Comparison of ENCODE assay signal across 1 cellular context in the genomic region with DNA sequence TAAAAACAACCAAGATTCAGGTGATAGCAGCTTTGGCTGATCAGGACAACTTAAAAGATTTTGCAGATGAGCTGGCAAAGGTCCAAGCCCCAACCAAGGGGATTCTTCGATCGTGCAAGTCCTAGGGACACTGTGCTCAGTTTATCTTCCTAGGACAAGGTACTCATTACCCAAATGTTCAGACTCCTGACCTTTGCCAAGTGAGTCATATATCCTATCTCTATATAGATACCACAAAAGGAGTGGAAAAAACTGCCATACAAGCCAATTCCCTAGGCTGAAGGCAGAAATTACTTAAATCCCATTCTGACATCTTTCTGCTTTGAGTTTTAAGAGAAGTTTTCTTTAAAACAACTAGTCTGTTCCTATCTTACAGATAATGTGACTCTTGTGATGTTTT.
TF ChIP-seq lines count a peak whose summit lies in the region.

No MANE protein-coding gene starts in this region.

TF ChIP-seq in HepG2, 621 proteins besides CTCF, POLR2A, EP300 and RAD21 (continued from another document and continues in another):
- no peak for TF ChIP-seq HNRNPLL (IDR thresholded peaks at IDR 0.05; ENCODE audit: low read depth, low read length, poor library complexity, severe bottlenecking)
- TF ChIP-seq ZNF703 (CRISPR knock-in tag; IDR thresholded peaks at IDR 0.05; ENCODE audit: borderline replicate concordance), result no peak
- TF ChIP-seq, protein P1, sequence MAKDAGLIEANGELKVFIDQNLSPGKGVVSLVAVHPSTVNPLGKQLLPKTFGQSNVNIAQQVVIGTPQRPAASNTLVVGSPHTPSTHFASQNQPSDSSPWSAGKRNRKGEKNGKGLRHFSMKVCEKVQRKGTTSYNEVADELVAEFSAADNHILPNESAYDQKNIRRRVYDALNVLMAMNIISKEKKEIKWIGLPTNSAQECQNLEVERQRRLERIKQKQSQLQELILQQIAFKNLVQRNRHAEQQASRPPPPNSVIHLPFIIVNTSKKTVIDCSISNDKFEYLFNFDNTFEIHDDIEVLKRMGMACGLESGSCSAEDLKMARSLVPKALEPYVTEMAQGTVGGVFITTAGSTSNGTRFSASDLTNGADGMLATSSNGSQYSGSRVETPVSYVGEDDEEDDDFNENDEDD (CRISPR knock-in tag; IDR thresholded peaks at IDR 0.05; ENCODE audit: borderline replicate concordance), result no peak
- no peak for TF ChIP-seq SP1 (IDR thresholded peaks at IDR 0.05)
- no peak for TF ChIP-seq SP1 (CRISPR knock-in tag; IDR thresholded peaks at IDR 0.05)
- TF ChIP-seq, protein P2, sequence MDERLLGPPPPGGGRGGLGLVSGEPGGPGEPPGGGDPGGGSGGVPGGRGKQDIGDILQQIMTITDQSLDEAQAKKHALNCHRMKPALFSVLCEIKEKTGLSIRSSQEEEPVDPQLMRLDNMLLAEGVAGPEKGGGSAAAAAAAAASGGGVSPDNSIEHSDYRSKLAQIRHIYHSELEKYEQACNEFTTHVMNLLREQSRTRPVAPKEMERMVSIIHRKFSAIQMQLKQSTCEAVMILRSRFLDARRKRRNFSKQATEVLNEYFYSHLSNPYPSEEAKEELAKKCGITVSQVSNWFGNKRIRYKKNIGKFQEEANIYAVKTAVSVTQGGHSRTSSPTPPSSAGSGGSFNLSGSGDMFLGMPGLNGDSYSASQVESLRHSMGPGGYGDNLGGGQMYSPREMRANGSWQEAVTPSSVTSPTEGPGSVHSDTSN (CRISPR knock-in tag; IDR thresholded peaks at IDR 0.05), result no peak
- TF ChIP-seq, protein P3, sequence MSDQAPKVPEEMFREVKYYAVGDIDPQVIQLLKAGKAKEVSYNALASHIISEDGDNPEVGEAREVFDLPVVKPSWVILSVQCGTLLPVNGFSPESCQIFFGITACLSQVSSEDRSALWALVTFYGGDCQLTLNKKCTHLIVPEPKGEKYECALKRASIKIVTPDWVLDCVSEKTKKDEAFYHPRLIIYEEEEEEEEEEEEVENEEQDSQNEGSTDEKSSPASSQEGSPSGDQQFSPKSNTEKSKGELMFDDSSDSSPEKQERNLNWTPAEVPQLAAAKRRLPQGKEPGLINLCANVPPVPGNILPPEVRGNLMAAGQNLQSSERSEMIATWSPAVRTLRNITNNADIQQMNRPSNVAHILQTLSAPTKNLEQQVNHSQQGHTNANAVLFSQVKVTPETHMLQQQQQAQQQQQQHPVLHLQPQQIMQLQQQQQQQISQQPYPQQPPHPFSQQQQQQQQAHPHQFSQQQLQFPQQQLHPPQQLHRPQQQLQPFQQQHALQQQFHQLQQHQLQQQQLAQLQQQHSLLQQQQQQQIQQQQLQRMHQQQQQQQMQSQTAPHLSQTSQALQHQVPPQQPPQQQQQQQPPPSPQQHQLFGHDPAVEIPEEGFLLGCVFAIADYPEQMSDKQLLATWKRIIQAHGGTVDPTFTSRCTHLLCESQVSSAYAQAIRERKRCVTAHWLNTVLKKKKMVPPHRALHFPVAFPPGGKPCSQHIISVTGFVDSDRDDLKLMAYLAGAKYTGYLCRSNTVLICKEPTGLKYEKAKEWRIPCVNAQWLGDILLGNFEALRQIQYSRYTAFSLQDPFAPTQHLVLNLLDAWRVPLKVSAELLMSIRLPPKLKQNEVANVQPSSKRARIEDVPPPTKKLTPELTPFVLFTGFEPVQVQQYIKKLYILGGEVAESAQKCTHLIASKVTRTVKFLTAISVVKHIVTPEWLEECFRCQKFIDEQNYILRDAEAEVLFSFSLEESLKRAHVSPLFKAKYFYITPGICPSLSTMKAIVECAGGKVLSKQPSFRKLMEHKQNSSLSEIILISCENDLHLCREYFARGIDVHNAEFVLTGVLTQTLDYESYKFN (CRISPR knock-in tag; conservative IDR thresholded peaks at IDR 0.05), result peak; percentile 87
- no peak for TF ChIP-seq ZNF101 (CRISPR knock-in tag; IDR thresholded peaks at IDR 0.05; ENCODE audit: borderline replicate concordance, low read depth)
- TF ChIP-seq TAF15 (IDR thresholded peaks at IDR 0.05; ENCODE audit: low read depth, low read length, poor library complexity, severe bottlenecking), result no peak
- TF ChIP-seq CREB1 (IDR thresholded peaks at IDR 0.05), result no peak
- 0 out of 2 replicates have a peak, but pooled peaks have one; percentile 26 for TF ChIP-seq CREB1 (CRISPR knock-in tag; IDR thresholded peaks at IDR 0.05)
- peak; percentile 77 for TF ChIP-seq MIXL1 (CRISPR knock-in tag; IDR thresholded peaks at IDR 0.05)
- TF ChIP-seq ZNF558 (CRISPR knock-in tag; IDR thresholded peaks at IDR 0.05; ENCODE audit: borderline replicate concordance), result no peak
- TF ChIP-seq KDM4B (CRISPR knock-in tag; IDR thresholded peaks at IDR 0.05), result no peak
- no peak for TF ChIP-seq ZNF326 (CRISPR knock-in tag; IDR thresholded peaks at IDR 0.05; ENCODE audit: borderline replicate concordance)
- TF ChIP-seq ZNF335 (CRISPR knock-in tag; IDR thresholded peaks at IDR 0.05), result no peak
- peak; percentile 74; the same call in 1 of the 2 replicates for TF ChIP-seq NFIC (IDR thresholded peaks at IDR 0.05; ENCODE audit: low read length)
- no peak for TF ChIP-seq ZNF543 (CRISPR knock-in tag; IDR thresholded peaks at IDR 0.05)
- no peak for TF ChIP-seq ZNF264 (CRISPR knock-in tag; IDR thresholded peaks at IDR 0.05)
- no peak for TF ChIP-seq CENPT (CRISPR knock-in tag; IDR thresholded peaks at IDR 0.05; ENCODE audit: low read depth)
- TF ChIP-seq SP5 (CRISPR knock-in tag; IDR thresholded peaks at IDR 0.05; ENCODE audit: borderline replicate concordance, low read depth), result no peak
- peak; percentile 70 for TF ChIP-seq NR2F6 (IDR thresholded peaks at IDR 0.05)
- TF ChIP-seq NR2F6 (CRISPR knock-in tag; IDR thresholded peaks at IDR 0.05), result peak; percentile 77
- TF ChIP-seq MIER3 (CRISPR knock-in tag; IDR thresholded peaks at IDR 0.05; ENCODE audit: borderline replicate concordance), result peak; percentile 37; the same call in 1 of the 2 replicates
- TF ChIP-seq, protein P4, sequence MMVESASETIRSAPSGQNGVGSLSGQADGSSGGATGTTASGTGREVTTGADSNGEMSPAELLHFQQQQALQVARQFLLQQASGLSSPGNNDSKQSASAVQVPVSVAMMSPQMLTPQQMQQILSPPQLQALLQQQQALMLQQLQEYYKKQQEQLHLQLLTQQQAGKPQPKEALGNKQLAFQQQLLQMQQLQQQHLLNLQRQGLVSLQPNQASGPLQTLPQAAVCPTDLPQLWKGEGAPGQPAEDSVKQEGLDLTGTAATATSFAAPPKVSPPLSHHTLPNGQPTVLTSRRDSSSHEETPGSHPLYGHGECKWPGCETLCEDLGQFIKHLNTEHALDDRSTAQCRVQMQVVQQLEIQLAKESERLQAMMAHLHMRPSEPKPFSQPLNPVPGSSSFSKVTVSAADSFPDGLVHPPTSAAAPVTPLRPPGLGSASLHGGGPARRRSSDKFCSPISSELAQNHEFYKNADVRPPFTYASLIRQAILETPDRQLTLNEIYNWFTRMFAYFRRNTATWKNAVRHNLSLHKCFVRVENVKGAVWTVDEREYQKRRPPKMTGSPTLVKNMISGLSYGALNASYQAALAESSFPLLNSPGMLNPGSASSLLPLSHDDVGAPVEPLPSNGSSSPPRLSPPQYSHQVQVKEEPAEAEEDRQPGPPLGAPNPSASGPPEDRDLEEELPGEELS (CRISPR knock-in tag; IDR thresholded peaks at IDR 0.05), result peak; percentile 61
- TF ChIP-seq THYN1 (CRISPR knock-in tag; IDR thresholded peaks at IDR 0.05; ENCODE audit: borderline replicate concordance, low read depth), result no peak
- TF ChIP-seq NR2F1 (CRISPR knock-in tag; IDR thresholded peaks at IDR 0.05), result peak; percentile 22 to 54; a peak in 1 of 4 replicates
- no peak for TF ChIP-seq ZNF850 (CRISPR knock-in tag; conservative IDR thresholded peaks at IDR 0.05)
- TF ChIP-seq HMG20A (CRISPR knock-in tag; IDR thresholded peaks at IDR 0.05; ENCODE audit: borderline replicate concordance), result no peak
- TF ChIP-seq, protein P5, sequence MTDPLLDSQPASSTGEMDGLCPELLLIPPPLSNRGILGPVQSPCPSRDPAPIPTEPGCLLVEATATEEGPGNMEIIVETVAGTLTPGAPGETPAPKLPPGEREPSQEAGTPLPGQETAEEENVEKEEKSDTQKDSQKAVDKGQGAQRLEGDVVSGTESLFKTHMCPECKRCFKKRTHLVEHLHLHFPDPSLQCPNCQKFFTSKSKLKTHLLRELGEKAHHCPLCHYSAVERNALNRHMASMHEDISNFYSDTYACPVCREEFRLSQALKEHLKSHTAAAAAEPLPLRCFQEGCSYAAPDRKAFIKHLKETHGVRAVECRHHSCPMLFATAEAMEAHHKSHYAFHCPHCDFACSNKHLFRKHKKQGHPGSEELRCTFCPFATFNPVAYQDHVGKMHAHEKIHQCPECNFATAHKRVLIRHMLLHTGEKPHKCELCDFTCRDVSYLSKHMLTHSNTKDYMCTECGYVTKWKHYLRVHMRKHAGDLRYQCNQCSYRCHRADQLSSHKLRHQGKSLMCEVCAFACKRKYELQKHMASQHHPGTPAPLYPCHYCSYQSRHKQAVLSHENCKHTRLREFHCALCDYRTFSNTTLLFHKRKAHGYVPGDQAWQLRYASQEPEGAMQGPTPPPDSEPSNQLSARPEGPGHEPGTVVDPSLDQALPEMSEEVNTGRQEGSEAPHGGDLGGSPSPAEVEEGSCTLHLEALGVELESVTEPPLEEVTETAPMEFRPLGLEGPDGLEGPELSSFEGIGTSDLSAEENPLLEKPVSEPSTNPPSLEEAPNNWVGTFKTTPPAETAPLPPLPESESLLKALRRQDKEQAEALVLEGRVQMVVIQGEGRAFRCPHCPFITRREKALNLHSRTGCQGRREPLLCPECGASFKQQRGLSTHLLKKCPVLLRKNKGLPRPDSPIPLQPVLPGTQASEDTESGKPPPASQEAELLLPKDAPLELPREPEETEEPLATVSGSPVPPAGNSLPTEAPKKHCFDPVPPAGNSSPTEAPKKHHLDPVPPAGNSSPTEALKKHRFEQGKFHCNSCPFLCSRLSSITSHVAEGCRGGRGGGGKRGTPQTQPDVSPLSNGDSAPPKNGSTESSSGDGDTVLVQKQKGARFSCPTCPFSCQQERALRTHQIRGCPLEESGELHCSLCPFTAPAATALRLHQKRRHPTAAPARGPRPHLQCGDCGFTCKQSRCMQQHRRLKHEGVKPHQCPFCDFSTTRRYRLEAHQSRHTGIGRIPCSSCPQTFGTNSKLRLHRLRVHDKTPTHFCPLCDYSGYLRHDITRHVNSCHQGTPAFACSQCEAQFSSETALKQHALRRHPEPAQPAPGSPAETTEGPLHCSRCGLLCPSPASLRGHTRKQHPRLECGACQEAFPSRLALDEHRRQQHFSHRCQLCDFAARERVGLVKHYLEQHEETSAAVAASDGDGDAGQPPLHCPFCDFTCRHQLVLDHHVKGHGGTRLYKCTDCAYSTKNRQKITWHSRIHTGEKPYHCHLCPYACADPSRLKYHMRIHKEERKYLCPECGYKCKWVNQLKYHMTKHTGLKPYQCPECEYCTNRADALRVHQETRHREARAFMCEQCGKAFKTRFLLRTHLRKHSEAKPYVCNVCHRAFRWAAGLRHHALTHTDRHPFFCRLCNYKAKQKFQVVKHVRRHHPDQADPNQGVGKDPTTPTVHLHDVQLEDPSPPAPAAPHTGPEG (CRISPR knock-in tag; IDR thresholded peaks at IDR 0.05), result no peak
- peak; percentile 66 for TF ChIP-seq HNF4A (CRISPR knock-in tag; IDR thresholded peaks at IDR 0.05)
- TF ChIP-seq GATAD2A (CRISPR knock-in tag; IDR thresholded peaks at IDR 0.05), result peak; percentile 78
- TF ChIP-seq SIX1 (CRISPR knock-in tag; IDR thresholded peaks at IDR 0.05; ENCODE audit: borderline replicate concordance), result no peak
- TF ChIP-seq ZNF337 (CRISPR knock-in tag; IDR thresholded peaks at IDR 0.05; ENCODE audit: borderline replicate concordance, low read depth), result no peak
- no peak for TF ChIP-seq CHCHD3 (CRISPR knock-in tag; IDR thresholded peaks at IDR 0.05)
- TF ChIP-seq, protein P6, sequence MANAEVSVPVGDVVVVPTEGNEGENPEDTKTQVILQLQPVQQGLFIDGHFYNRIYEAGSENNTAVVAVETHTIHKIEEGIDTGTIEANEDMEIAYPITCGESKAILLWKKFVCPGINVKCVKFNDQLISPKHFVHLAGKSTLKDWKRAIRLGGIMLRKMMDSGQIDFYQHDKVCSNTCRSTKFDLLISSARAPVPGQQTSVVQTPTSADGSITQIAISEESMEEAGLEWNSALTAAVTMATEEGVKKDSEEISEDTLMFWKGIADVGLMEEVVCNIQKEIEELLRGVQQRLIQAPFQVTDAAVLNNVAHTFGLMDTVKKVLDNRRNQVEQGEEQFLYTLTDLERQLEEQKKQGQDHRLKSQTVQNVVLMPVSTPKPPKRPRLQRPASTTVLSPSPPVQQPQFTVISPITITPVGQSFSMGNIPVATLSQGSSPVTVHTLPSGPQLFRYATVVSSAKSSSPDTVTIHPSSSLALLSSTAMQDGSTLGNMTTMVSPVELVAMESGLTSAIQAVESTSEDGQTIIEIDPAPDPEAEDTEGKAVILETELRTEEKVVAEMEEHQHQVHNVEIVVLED (CRISPR knock-in tag; IDR thresholded peaks at IDR 0.05; ENCODE audit: borderline replicate concordance), result no peak
- no peak for TF ChIP-seq CBX5 (CRISPR knock-in tag; IDR thresholded peaks at IDR 0.05; ENCODE audit: borderline replicate concordance)
- no peak for TF ChIP-seq ZNF253 (CRISPR knock-in tag; IDR thresholded peaks at IDR 0.05; ENCODE audit: borderline replicate concordance)
- TF ChIP-seq, protein P7, sequence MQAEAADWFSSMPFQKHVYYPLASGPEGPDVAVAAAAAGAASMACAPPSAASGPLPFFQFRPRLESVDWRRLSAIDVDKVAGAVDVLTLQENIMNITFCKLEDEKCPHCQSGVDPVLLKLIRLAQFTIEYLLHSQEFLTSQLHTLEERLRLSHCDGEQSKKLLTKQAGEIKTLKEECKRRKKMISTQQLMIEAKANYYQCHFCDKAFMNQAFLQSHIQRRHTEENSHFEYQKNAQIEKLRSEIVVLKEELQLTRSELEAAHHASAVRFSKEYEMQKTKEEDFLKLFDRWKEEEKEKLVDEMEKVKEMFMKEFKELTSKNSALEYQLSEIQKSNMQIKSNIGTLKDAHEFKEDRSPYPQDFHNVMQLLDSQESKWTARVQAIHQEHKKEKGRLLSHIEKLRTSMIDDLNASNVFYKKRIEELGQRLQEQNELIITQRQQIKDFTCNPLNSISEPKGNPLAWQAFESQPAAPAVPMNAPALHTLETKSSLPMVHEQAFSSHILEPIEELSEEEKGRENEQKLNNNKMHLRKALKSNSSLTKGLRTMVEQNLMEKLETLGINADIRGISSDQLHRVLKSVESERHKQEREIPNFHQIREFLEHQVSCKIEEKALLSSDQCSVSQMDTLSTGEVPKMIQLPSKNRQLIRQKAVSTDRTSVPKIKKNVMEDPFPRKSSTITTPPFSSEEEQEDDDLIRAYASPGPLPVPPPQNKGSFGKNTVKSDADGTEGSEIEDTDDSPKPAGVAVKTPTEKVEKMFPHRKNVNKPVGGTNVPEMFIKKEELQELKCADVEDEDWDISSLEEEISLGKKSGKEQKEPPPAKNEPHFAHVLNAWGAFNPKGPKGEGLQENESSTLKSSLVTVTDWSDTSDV (CRISPR knock-in tag; IDR thresholded peaks at IDR 0.05), result no peak
- TF ChIP-seq SYNCRIP (IDR thresholded peaks at IDR 0.05; ENCODE audit: insufficient read depth, low read depth, low read length), result no peak
- TF ChIP-seq YEATS2 (CRISPR knock-in tag; IDR thresholded peaks at IDR 0.05; ENCODE audit: borderline replicate concordance), result no peak
- no peak for TF ChIP-seq ZNF367 (CRISPR knock-in tag; IDR thresholded peaks at IDR 0.05; ENCODE audit: borderline replicate concordance)
- TF ChIP-seq EEA1 (CRISPR knock-in tag; IDR thresholded peaks at IDR 0.05; ENCODE audit: borderline replicate concordance), result no peak
- TF ChIP-seq ZNF496 (CRISPR knock-in tag; IDR thresholded peaks at IDR 0.05; ENCODE audit: insufficient replicate concordance), result no peak
- no peak for TF ChIP-seq YY1 (IDR thresholded peaks at IDR 0.05; ENCODE audit: insufficient read depth, insufficient replicate concordance, low read depth, low read length)
- TF ChIP-seq TCF7 (IDR thresholded peaks at IDR 0.05; ENCODE audit: low read depth), result 0 out of 2 replicates have a peak, but pooled peaks have one; percentile 13
- TF ChIP-seq XBP1 (CRISPR knock-in tag; IDR thresholded peaks at IDR 0.05), result no peak
- 0 out of 2 replicates have a peak, but pooled peaks have one; percentile 70 for TF ChIP-seq ZNF205 (CRISPR knock-in tag; IDR thresholded peaks at IDR 0.05)
- TF ChIP-seq RELA (CRISPR knock-in tag; IDR thresholded peaks at IDR 0.05), result no peak
- no peak for TF ChIP-seq ZNF274 (CRISPR knock-in tag; IDR thresholded peaks at IDR 0.05)
